In the genomic region with DNA sequence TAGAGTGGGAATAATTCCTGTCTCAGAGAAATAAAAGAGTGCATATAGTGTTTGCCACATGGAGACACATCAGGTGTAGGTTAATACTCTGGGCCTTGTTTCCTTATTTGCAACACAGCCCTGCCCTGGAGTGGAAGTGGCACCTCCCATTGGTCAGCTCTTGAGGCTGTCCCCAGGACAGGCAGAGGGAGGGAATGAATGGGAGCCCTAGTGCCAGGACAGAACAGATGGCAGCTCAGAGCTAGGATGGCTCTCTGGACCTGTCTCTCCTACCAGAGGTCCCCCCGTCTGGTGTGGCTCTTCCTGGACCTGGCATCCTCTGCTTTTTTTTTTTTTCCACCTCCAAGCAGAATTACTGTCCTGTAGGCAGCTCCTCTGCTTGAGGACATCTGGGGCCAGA, we compare ENCODE assay signal across 9 cellular contexts. TPM values are rescaled to one million over a fixed set of nuclear protein-coding genes. Genes with fewer than 3 reads are reported as not detected.
A peak's percentile ranks its signal among the peaks of the same experiment; 100 is the strongest.
DNase-seq lines count a peak whose midpoint lies in the region; ATAC-seq and TF ChIP-seq lines count a peak whose summit lies in the region.
"Had no signal": no experiment of that assay in that cellular context is flagged by ENCODE, and none has a peak within 500 bp of the region (broad histone marks: within the 10 kb centered on the region; RNA-seq: fewer than 3 reads in every experiment).

No MANE protein-coding gene starts in this region.

- peaks cover 36% of the 10 kb centered on the region for H3K4me1 ChIP-seq in GM23248 (ENCODE audit: insufficient read depth)
- peaks cover 46% of the 10 kb centered on the region for H3K4me1 ChIP-seq in psoas muscle
- peaks cover 0 to 61% (median 10%) of the 10 kb centered on the region in 3 donors for H3K4me1 ChIP-seq in gastroesophageal sphincter

- no peak overlapping the region; the same call in 1 of the 2 replicates for H2AFZ ChIP-seq in GM23248

- H3K27me3 ChIP-seq in GM23248 (replicated peaks; ENCODE audit: insufficient read depth) (no peaks in the 10 kb centered on the region), psoas muscle (ENCODE audit: insufficient read depth in 3 of 3, low read length in 2 of 3) (no peaks in the 10 kb centered on the region), gastroesophageal sphincter (no peaks in the 10 kb centered on the region)

- H3K9me3 ChIP-seq in GM23248 (ENCODE audit: low read depth) = no peaks in the 10 kb centered on the region
- H3K9me3 ChIP-seq in psoas muscle = no peaks in the 10 kb centered on the region
- H3K9me3 ChIP-seq in gastroesophageal sphincter = no peaks in the 10 kb centered on the region

- H3F3A ChIP-seq in GM23248 (ENCODE audit: insufficient read depth) = peaks cover 26% of the 10 kb centered on the region

- peaks cover 43% of the 10 kb centered on the region for H3K79me2 ChIP-seq in GM23248 (ENCODE audit: insufficient read depth)

- no peak for TF ChIP-seq EP300 in gastroesophageal sphincter (IDR thresholded peaks at IDR 0.05)

- no peaks in the 10 kb centered on the region for H3K36me3 ChIP-seq in GM23248 (ENCODE audit: low read depth)
- peaks cover 0 to 13% of the 10 kb centered on the region in 2 donors for H3K36me3 ChIP-seq in psoas muscle (ENCODE audit: insufficient read depth in 1 of 2, low read depth in 1 of 2)
- H3K36me3 ChIP-seq in gastroesophageal sphincter = no peaks in the 10 kb centered on the region

- 91% methylated on average over 1 of the region's 1 CpG; no CpG with 5 or more reads in 1 of the 2 experiments for WGBS in GM23248 (ENCODE audit: low coverage in 1 of 2, low lambda C conversion rate in 2 of 2, missing lambda C conversion rate in 2 of 2), 2 experiments
- WGBS in psoas muscle, 3 donors = 20 to 50% (median 41%) methylated on average over 1 of the region's 1 CpG
- WGBS in gastroesophageal sphincter (ENCODE audit: low coverage in 1 of 2), 2 donors = 20% methylated on average over 1 of the region's 1 CpG; no CpG with 5 or more reads in 1 of the 2 donors

- H3K9me2 ChIP-seq in GM23248 (ENCODE audit: insufficient read depth) = no peaks in the 10 kb centered on the region

- no peak for TF ChIP-seq POLR2A in gastroesophageal sphincter (IDR thresholded peaks at IDR 0.05)

- no peak overlapping the region for H3K27ac ChIP-seq in GM23248
- no peak overlapping the region for H3K27ac ChIP-seq in psoas muscle
- no peak overlapping the region for H3K27ac ChIP-seq in gastroesophageal sphincter

- TF ChIP-seq CTCF in WI38 (IDR thresholded peaks at IDR 0.05; ENCODE audit: low read depth, low read length) = no peak
- TF ChIP-seq CTCF in fibroblast of villous mesenchyme (IDR thresholded peaks at IDR 0.05; ENCODE audit: insufficient read depth, low read depth, low read length) = no peak
- no peak for TF ChIP-seq CTCF in psoas muscle (IDR thresholded peaks at IDR 0.05)
- TF ChIP-seq CTCF in gastroesophageal sphincter (IDR thresholded peaks at IDR 0.05) = no peak

- H3K4me2 ChIP-seq in GM23248 (ENCODE audit: unreplicated experiment) = peak overlapping the region; percentile 2

- no peak for ATAC-seq in psoas muscle
- no peak for ATAC-seq in gastroesophageal sphincter
- ATAC-seq: Panc1 had no signal

- H3K4me3 ChIP-seq in GM23248 (0 out of 2 replicates have a peak overlapping the region, but pooled peaks have one; percentile 82), WI38 (ENCODE audit: low read depth, low read length) (peak overlapping the region; percentile 74), fibroblast of villous mesenchyme (ENCODE audit: low read depth, low read length) (peak overlapping the region; percentile 77), psoas muscle (peak overlapping the region; percentile 74), gastroesophageal sphincter (peak overlapping the region in 1 of 2 donors; percentile 55)

- H4K20me1 ChIP-seq in GM23248 (ENCODE audit: insufficient read depth) = no peaks in the 10 kb centered on the region

- in situ Hi-C loops in GM23248 (cut with MboI) = no loop called here

- H3K9ac ChIP-seq in GM23248 = peak overlapping the region; percentile 82; the same call in 1 of the 2 replicates

- DNase-seq in GM23248 (no peak), fibroblast of villous mesenchyme (ENCODE audit: low read depth) (no peak), psoas muscle (no peak), NK-92 (lab: John Stamatoyannopoulos, UW; ENCODE audit: unreplicated experiment) (no peak), DMS53 treated with DMSO at 0.1 percent for 48 hours (lab: John Stamatoyannopoulos, UW; ENCODE audit: unreplicated experiment) (no peak), HCEC 1CT (no peak)

- intact Hi-C loops in psoas muscle (cut with DNase I) = no loop called here

RNA-seq across cellular contexts. Expression of gene LIMK2, which starts 35.6 kb away (rescaled TPM):
- total RNA-seq in GM23248 (2014; rRNA removed; shearing (Covaris generic)) = 19.3 and 19.5 TPM in 2 replicates
- polyA plus RNA-seq in GM23248 (2016; fragmentation: Nextera tagmentation; extraction: Ambion mirVana) (10.7 and 11.1 TPM in 2 replicates), psoas muscle (1 to 10 TPM; 4.0 to 4.8 (median 4.5) TPM)
- total RNA-seq in fibroblast of villous mesenchyme (50.1 and 50.3 TPM in 2 replicates), psoas muscle (10 to 100 TPM; 12.5 to 73.5 (median 41.1) TPM), gastroesophageal sphincter (10 to 100 TPM; 13.4 to 19.1 (median 15.9) TPM)

RNA-seq across cellular contexts. Expression of gene PIK3IP1, which starts 44.6 kb away (rescaled TPM):
- 8.3 and 16.1 TPM in 2 replicates for total RNA-seq in GM23248 (2014; rRNA removed; shearing (Covaris generic))
- polyA plus RNA-seq in GM23248 (2016; fragmentation: Nextera tagmentation; extraction: Ambion mirVana) (10.0 and 11.1 TPM in 2 replicates), psoas muscle (10 to 100 TPM in 1 of 3 donors, 1 to 10 TPM in 2; 2.0 to 10.8 (median 8.4) TPM)
- total RNA-seq in fibroblast of villous mesenchyme (11.2 and 18.0 TPM in 2 replicates), psoas muscle (10 to 100 TPM in 1 of 4 donors, 1 to 10 TPM in 3; 3.4 to 11.6 (median 6.3) TPM), gastroesophageal sphincter (10 to 100 TPM; 28.8 to 53.7 (median 37.8) TPM)
